8 cellular contexts compared by ENCODE assay signal in genomic region chr12:19129486-19130223, GRCh38. TPM values are rescaled to one million over a fixed set of nuclear protein-coding genes. Genes with fewer than 3 reads are reported as not detected.
DNase-seq lines count a peak whose midpoint lies in the region; ATAC-seq, FAIRE-seq and TF ChIP-seq lines count a peak whose summit lies in the region.

Gene PLEKHA5 (plus strand): TSS chr12:19129733. CDS start chr12:19129800, 67 bp downstream.

- H3K9me3 ChIP-seq in H1 (ENCODE audit: insufficient read depth in 2 of 2, low read depth in 1 of 2, low read length in 1 of 2) (peaks cover 2 to 14% of the 10 kb centered on the region in 2 experiments; a peak in 3 of 4 replicates), lower lobe of right lung (peaks cover 21% of the 10 kb centered on the region)

- no peak within 1 kb of the TSS for H2BK15ac ChIP-seq in H1 (ENCODE audit: low read length)

- H3K79me1 ChIP-seq in H1 (ENCODE audit: low read depth, low read length) = no peaks in the 10 kb centered on the region

- FAIRE-seq in H1 (lab: Jason Lieb, UNC) = no peak

- H3K27me3 ChIP-seq in H1 (replicated peaks in 1 of 4; ENCODE audit: control insufficient read depth in 3 of 4, extremely low read depth in 1 of 4, insufficient read depth in 3 of 4, low read length in 3 of 4) (no peaks in the 10 kb centered on the region), lower lobe of right lung (ENCODE audit: low read depth) (no peaks in the 10 kb centered on the region)

- peak; percentile 24 to 52; a peak in 3 of 4 replicates for TF ChIP-seq RAD21 in H1 (IDR thresholded peaks at IDR 0.05 in 1 of 2, conservative IDR thresholded peaks at IDR 0.05 in 1 of 2; ENCODE audit: low read depth in 2 of 2, low read length in 2 of 2)

- H3K23ac ChIP-seq in H1 (ENCODE audit: insufficient read length) = no peak within 1 kb of the TSS

- no peak within 1 kb of the TSS for H3K27ac Mint-ChIP-seq in activated CD4-positive, alpha-beta memory T cell treated with anti-CD3 and anti-CD28 coated beads for 36 hours

- H2BK12ac ChIP-seq in H1 (ENCODE audit: low read depth, low read length) = peak within 1 kb of the TSS; percentile 82

- H3K18ac ChIP-seq in H1 (ENCODE audit: extremely low read depth, low read length) = peak within 1 kb of the TSS; percentile 98

- peak in 1 of 2 experiments; percentile 69; a peak in 2 of 3 replicates for TF ChIP-seq POLR2A in H1 (IDR thresholded peaks at IDR 0.05; ENCODE audit: control extremely low read depth in 1 of 2, low read depth in 2 of 2, low read length in 2 of 2)

- H4K91ac ChIP-seq in H1 (replicated peaks; ENCODE audit: insufficient read length, low read length) = peak within 1 kb of the TSS; percentile 91

- TF ChIP-seq CTCF in H1 (IDR thresholded peaks at IDR 0.05; ENCODE audit: control extremely low read depth in 1 of 3, insufficient read depth in 1 of 3, low read depth in 1 of 3, low read length in 3 of 3) = peak; percentile 18 to 34 (median 28)
- TF ChIP-seq CTCF in lower lobe of right lung (IDR thresholded peaks at IDR 0.05) = peak; percentile 33

- peak within 1 kb of the TSS; percentile 95 for H4K5ac ChIP-seq in H1 (ENCODE audit: insufficient read length, low read depth, low read length)

- peaks cover 4% of the 10 kb centered on the region for H3K23me2 ChIP-seq in H1 (ENCODE audit: low read depth, low read length)

- H3K79me2 ChIP-seq in H1 (ENCODE audit: control insufficient read depth in 1 of 2, insufficient read depth in 2 of 2, low read length in 2 of 2) = peaks cover 7 to 42% of the 10 kb centered on the region in 2 experiments

- CTCF ChIA-PET in activated CD4-positive, alpha-beta memory T cell treated with anti-CD3 and anti-CD28 coated beads for 36 hours (lab: Charles Lee) = interaction anchor here (1.0 kb wide), 1 partner anchor 57 kb away, joined by 3 read pairs; no protein-coding TSS in a partner anchor
- CTCF ChIA-PET in H1 (lab: Charles Lee; ENCODE audit: partially characterized antibody) = interaction anchor here (0.7 to 1.3 kb wide), 5 partner anchors 11 to 157 kb away, joined by 3 to 4 read pairs (median 3); no protein-coding TSS in a partner anchor

- no peak within 1 kb of the TSS for H2BK120ac ChIP-seq in H1 (replicated peaks; ENCODE audit: low read depth, low read length)

- peak within 1 kb of the TSS; percentile 96 for H3K4ac ChIP-seq in H1 (replicated peaks; ENCODE audit: insufficient read length, low read depth, low read length)

- H3K4me3 Mint-ChIP-seq in activated CD4-positive, alpha-beta memory T cell treated with anti-CD3 and anti-CD28 coated beads for 36 hours = peak within 1 kb of the TSS; percentile 86

- peaks cover 23% of the 10 kb centered on the region for H3K4me1 Mint-ChIP-seq in activated CD4-positive, alpha-beta memory T cell treated with anti-CD3 and anti-CD28 coated beads for 36 hours (ENCODE audit: low read depth)

- H3K4me3 ChIP-seq in H1 (ENCODE audit: extremely low read depth in 1 of 4, insufficient read depth in 2 of 4, low read depth in 3 of 4, low read length in 4 of 4) (peak within 1 kb of the TSS; percentile 84 to 97 (median 87)), lower lobe of right lung (peak within 1 kb of the TSS; percentile 83)

- H3K9me3 Mint-ChIP-seq in activated CD4-positive, alpha-beta memory T cell treated with anti-CD3 and anti-CD28 coated beads for 36 hours = peaks cover 16% of the 10 kb centered on the region

- H3K9ac ChIP-seq in H1 (replicated peaks in 1 of 4; ENCODE audit: extremely low read depth in 1 of 4, low read depth in 3 of 4, low read length in 3 of 4) = peak within 1 kb of the TSS; percentile 66 to 82 (median 76)

- no peak within 1 kb of the TSS; the same call in 1 of the 2 replicates for H2AK5ac ChIP-seq in H1 (ENCODE audit: low read depth, low read length)

- peak within 1 kb of the TSS; percentile 92 for H3K56ac ChIP-seq in H1 (replicated peaks; ENCODE audit: insufficient read length, low read depth, low read length)

- H2BK20ac ChIP-seq in H1 (ENCODE audit: low read length) = no peak within 1 kb of the TSS

- no peak within 1 kb of the TSS; the same call in 1 of the 2 replicates for H2AFZ ChIP-seq in H1 (ENCODE audit: low read length)

- no peak within 1 kb of the TSS for H3K14ac ChIP-seq in H1 (ENCODE audit: insufficient read length)

- H3K4me1 ChIP-seq in H1 (replicated peaks in 1 of 4; ENCODE audit: control insufficient read depth in 3 of 4, insufficient read depth in 4 of 4, low read length in 3 of 4) (peaks cover 0 to 3% (median 0%) of the 10 kb centered on the region in 4 experiments; a peak in 3 of 7 replicates), lower lobe of right lung (peaks cover 12% of the 10 kb centered on the region)

- peaks cover 0 to 32% (median 3%) of the 10 kb centered on the region in 4 experiments; a peak in 2 of 8 replicates for H3K36me3 ChIP-seq in H1 (ENCODE audit: control insufficient read depth in 2 of 4, insufficient read depth in 4 of 4, low read length in 3 of 4)
- H3K36me3 ChIP-seq in lower lobe of right lung = no peaks in the 10 kb centered on the region

- H3K27me3 Mint-ChIP-seq in activated CD4-positive, alpha-beta memory T cell treated with anti-CD3 and anti-CD28 coated beads for 36 hours = peaks cover 3% of the 10 kb centered on the region

- H2BK5ac ChIP-seq in H1 (ENCODE audit: low read depth, low read length) = peak within 1 kb of the TSS; percentile 95

- TF ChIP-seq EP300 in H1 (IDR thresholded peaks at IDR 0.05; ENCODE audit: borderline replicate concordance in 1 of 2, low read depth in 2 of 2, low read length in 2 of 2) = no peak

- POLR2A ChIA-PET in activated CD4-positive, alpha-beta memory T cell treated with anti-CD3 and anti-CD28 coated beads for 36 hours (lab: Charles Lee) = no interaction called here
- POLR2A ChIA-PET in H1 (lab: Charles Lee; ENCODE audit: partially characterized antibody) = interaction anchor here (0.7 to 1.7 kb wide), 8 partner anchors 10 to 697 kb away, joined by 3 to 6 read pairs (median 4); no protein-coding TSS in a partner anchor

- ATAC-seq in GM21528 (IDR thresholded peaks at IDR 0.05; ENCODE audit: low FRiP score, unreplicated experiment) (peak; percentile 61), lower lobe of right lung (peak; percentile 91), GM18858 (IDR thresholded peaks at IDR 0.05; ENCODE audit: unreplicated experiment) (no peak)

- intact Hi-C loops in activated CD4-positive, alpha-beta memory T cell treated with anti-CD3 and anti-CD28 coated beads for 36 hours (cut with micrococcal nuclease) = loop anchor here (2.0 to 5.0 kb wide), 3 partner anchors 41 to 703 kb away; no protein-coding TSS in a partner anchor
- intact Hi-C loops in lower lobe of right lung (cut with DNase I) = no loop called here

- peak within 1 kb of the TSS; percentile 93; the same call in 1 of the 2 replicates for H4K8ac ChIP-seq in H1 (ENCODE audit: extremely low read depth, insufficient read depth, low read length)

- peaks cover 6 to 7% of the 10 kb centered on the region in 2 experiments for H4K20me1 ChIP-seq in H1 (replicated peaks in 1 of 2; ENCODE audit: control insufficient read depth in 1 of 2, insufficient read depth in 2 of 2, low read length in 2 of 2)

- DNase-seq in CD1c-positive myeloid dendritic cell (ENCODE audit: extremely low spot score) (peak; percentile 48), NCI-H2196 treated with DMSO at 0.1 percent for 48 hours (lab: John Stamatoyannopoulos, UW; ENCODE audit: unreplicated experiment) (peak; percentile 93), H1 (ENCODE audit: low read depth in 1 of 2, low spot score in 2 of 2) (peak in 1 of 2 experiments; percentile 86), lower lobe of right lung (peak; percentile 75)
- peak; percentile 56 for DNase-seq in activated CD4-positive, alpha-beta memory T cell treated with anti-CD3 and anti-CD28 coated beads for 36 hours
- peak in 2 of 3 experiments; percentile 0 to 9 for DNase-seq in stimulated activated CD4-positive, alpha-beta T cell treated with anti-CD3 and anti-CD28 coated beads, TNF-alpha, amount 100 ng/mL, for 4 hours (ENCODE audit: low read depth in 3 of 3)

- 1% methylated on average over 20 of the region's 103 CpGs; no CpG with 5 or more reads in 1 of the 2 experiments for WGBS in H1 (ENCODE audit: extremely low coverage in 1 of 2, insufficient coverage in 1 of 2, insufficient read length in 1 of 2, insufficient replicate concordance in 2 of 2, low coverage in 1 of 2, low lambda C conversion rate in 2 of 2, missing lambda C conversion rate in 1 of 2), 2 experiments

- peaks cover 2% of the 10 kb centered on the region for H3K36me3 Mint-ChIP-seq in activated CD4-positive, alpha-beta memory T cell treated with anti-CD3 and anti-CD28 coated beads for 36 hours

- peak within 1 kb of the TSS; percentile 73 to 94 for H3K4me2 ChIP-seq in H1 (ENCODE audit: insufficient read depth in 1 of 2, low read depth in 2 of 2, low read length in 2 of 2)

- H3K27ac ChIP-seq in H1 (ENCODE audit: low read depth, low read length) (peak within 1 kb of the TSS; percentile 85), lower lobe of right lung (peak within 1 kb of the TSS; percentile 79)

TF ChIP-seq in H1, 55 proteins besides CTCF, POLR2A, EP300 and RAD21 (continues in another document):
- TF ChIP-seq TAF1 (IDR thresholded peaks at IDR 0.05; ENCODE audit: low read depth, low read length) (peak; percentile 62), EZH2 (IDR thresholded peaks at IDR 0.05; ENCODE audit: low read depth, low read length, severe bottlenecking) (no peak), TBP (IDR thresholded peaks at IDR 0.05; ENCODE audit: low read depth, low read length) (peak; percentile 56; the same call in 1 of the 2 replicates), RBBP5 (IDR thresholded peaks at IDR 0.05; ENCODE audit: borderline replicate concordance, low read depth, low read length) (peak; percentile 60; the same call in 1 of the 2 replicates), TAF7 (optimal IDR thresholded peaks at IDR 0.05; ENCODE audit: borderline replicate concordance, low read depth, low read length) (no peak), SP4 (IDR thresholded peaks at IDR 0.05; ENCODE audit: low read length) (no peak), HDAC2 (IDR thresholded peaks at IDR 0.05; ENCODE audit: borderline replicate concordance in 1 of 2, low read depth in 2 of 2, low read length in 2 of 2) (no peak), ASH2L (IDR thresholded peaks at IDR 0.05; ENCODE audit: low read length) (peak; percentile 49), PHF8 (conservative IDR thresholded peaks at IDR 0.05; ENCODE audit: low read depth, low read length) (peak; percentile 55; the same call in 1 of the 2 replicates)

RNA-seq across cellular contexts. Expression of gene PLEKHA5, which starts in this region (rescaled TPM):
- total RNA-seq in activated CD4-positive, alpha-beta memory T cell treated with anti-CD3 and anti-CD28 coated beads for 36 hours = 1 to 10 TPM; 6.6 to 7.4 TPM
- total RNA-seq in H1 (2021; fragmentation: NEBNext Ultra II Directional; extraction: Animal tissue kit (Norgen Biotek cat#: 25700)) = 63.7 and 66.1 TPM in 2 replicates
- polyA plus RNA-seq in H1 (2011; rRNA removed) = 12.1 and 17.2 TPM in 2 replicates
- polyA plus RNA-seq in H1 (2011; cell fraction: cytosol; rRNA removed) = 22.0 TPM
- polyA plus RNA-seq in H1 (2011; cell fraction: nucleus; rRNA removed) = 33.7 TPM
- 28.9 to 40.9 TPM (median 32.3 TPM) in 4 replicates for polyA plus RNA-seq in H1 (2012, experiment 1 of 2)
- 2.3 TPM for polyA plus RNA-seq in H1 (2012, experiment 2 of 2)
- polyA plus RNA-seq in H1 (2013, experiment 1 of 2) = 56.5 TPM
- polyA plus RNA-seq in H1 (2013, experiment 2 of 2) = 51.3 TPM
- 56.4 and 61.1 TPM in 2 replicates for polyA minus RNA-seq in H1 (2011; rRNA and poly(A)+ RNA removed)
- polyA minus RNA-seq in H1 (2011; cell fraction: cytosol; rRNA and poly(A)+ RNA removed) = 27.7 TPM
- polyA minus RNA-seq in H1 (2011; cell fraction: nucleus; rRNA and poly(A)+ RNA removed) = 167 TPM
- total RNA-seq in lower lobe of right lung = 29.2 TPM
